ENCODE assay signal across 12 cellular contexts in the genomic region with DNA sequence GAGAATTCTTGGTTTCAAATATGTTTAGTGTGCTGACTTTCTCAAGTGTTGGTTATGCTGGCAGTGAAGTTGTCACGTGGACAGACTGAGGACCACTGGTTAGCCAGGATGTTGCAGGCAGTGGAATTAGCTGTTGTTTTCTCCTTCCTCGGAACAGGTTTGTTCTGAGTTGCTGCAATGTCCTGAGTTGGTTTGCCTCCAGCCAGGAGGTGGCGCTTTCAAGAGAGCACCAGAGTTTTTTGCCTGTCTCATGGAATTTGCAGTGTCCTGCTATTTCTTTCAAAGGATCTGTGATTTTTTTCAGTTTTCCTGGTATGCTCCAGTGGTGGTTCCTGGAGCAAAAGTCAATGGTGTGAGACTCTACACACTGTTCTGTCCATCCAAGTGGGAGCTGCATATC.
DNase-seq lines count a peak whose midpoint lies in the region; ATAC-seq and TF ChIP-seq lines count a peak whose summit lies in the region.
"Had no signal": no experiment of that assay in that cellular context is flagged by ENCODE, and none has a peak within 500 bp of the region (broad histone marks: within the 10 kb centered on the region; RNA-seq: fewer than 3 reads in every experiment).

No MANE protein-coding gene starts in this region.

- H3K4me3 Mint-ChIP-seq in endothelial cell (ENCODE audit: unreplicated experiment) = no peak overlapping the region
- no peak overlapping the region for H3K4me3 Mint-ChIP-seq in progenitor cell of endocrine pancreas (ENCODE audit: low read depth)
- no peak overlapping the region for H3K4me3 Mint-ChIP-seq in activated CD8-positive, alpha-beta memory T cell treated with anti-CD3 and anti-CD28 coated beads, Interleukin-2, amount 10 ng/mL, durations not matched to agents 7 days and 5 days

- H3K4me1 Mint-ChIP-seq in endothelial cell (ENCODE audit: unreplicated experiment) (no peaks in the 10 kb centered on the region), progenitor cell of endocrine pancreas (ENCODE audit: low read depth) (no peaks in the 10 kb centered on the region)
- no peaks in the 10 kb centered on the region for H3K4me1 Mint-ChIP-seq in activated CD8-positive, alpha-beta memory T cell treated with anti-CD3 and anti-CD28 coated beads, Interleukin-2, amount 10 ng/mL, durations not matched to agents 7 days and 5 days

- H3K9me3 Mint-ChIP-seq in endothelial cell (ENCODE audit: unreplicated experiment) (no peaks in the 10 kb centered on the region), progenitor cell of endocrine pancreas (ENCODE audit: low read depth) (peaks cover 10% of the 10 kb centered on the region)
- no peaks in the 10 kb centered on the region for H3K9me3 Mint-ChIP-seq in activated CD8-positive, alpha-beta memory T cell treated with anti-CD3 and anti-CD28 coated beads, Interleukin-2, amount 10 ng/mL, durations not matched to agents 7 days and 5 days (ENCODE audit: low read depth)

- H3K27me3 Mint-ChIP-seq in endothelial cell (ENCODE audit: unreplicated experiment) (no peaks in the 10 kb centered on the region), progenitor cell of endocrine pancreas (peaks cover 22% of the 10 kb centered on the region)
- no peaks in the 10 kb centered on the region for H3K27me3 Mint-ChIP-seq in activated CD8-positive, alpha-beta memory T cell treated with anti-CD3 and anti-CD28 coated beads, Interleukin-2, amount 10 ng/mL, durations not matched to agents 7 days and 5 days

- H3K27ac Mint-ChIP-seq in endothelial cell (ENCODE audit: unreplicated experiment) (no peak overlapping the region), progenitor cell of endocrine pancreas (no peak overlapping the region)
- H3K27ac Mint-ChIP-seq in activated CD8-positive, alpha-beta memory T cell treated with anti-CD3 and anti-CD28 coated beads, Interleukin-2, amount 10 ng/mL, durations not matched to agents 7 days and 5 days = no peak overlapping the region

- DNase-seq in M059J (ENCODE audit: low read depth) (peak; percentile 12), endothelial cell (ENCODE audit: low spot score) (peak; percentile 16), progenitor cell of endocrine pancreas (ENCODE audit: low spot score, unreplicated experiment) (no peak)
- DNase-seq in activated CD4-positive, CD25-positive, alpha-beta regulatory T cell treated with anti-CD3 and anti-CD28 coated beads, Interleukin-2, amount 50 U/mL, for 72 hours = no peak
- DNase-seq in effector CD8-positive, alpha-beta T cell (lab: John Stamatoyannopoulos, UW) = no peak
- DNase-seq in activated CD8-positive, alpha-beta memory T cell treated with anti-CD3 and anti-CD28 coated beads, Interleukin-2, amount 10 ng/mL, durations not matched to agents 7 days and 5 days = no peak
- DNase-seq: activated T-cell treated with anti-CD3 and anti-CD28 coated beads for 4 hours, gastrocnemius medialis, GOT3, left ventricle myocardium superior, NCI-H2171 had no signal

- no peaks in the 10 kb centered on the region for H3K36me3 Mint-ChIP-seq in endothelial cell (ENCODE audit: low read depth, unreplicated experiment)
- no peaks in the 10 kb centered on the region for H3K36me3 Mint-ChIP-seq in progenitor cell of endocrine pancreas (ENCODE audit: insufficient read depth)
- no peaks in the 10 kb centered on the region for H3K36me3 Mint-ChIP-seq in activated CD8-positive, alpha-beta memory T cell treated with anti-CD3 and anti-CD28 coated beads, Interleukin-2, amount 10 ng/mL, durations not matched to agents 7 days and 5 days

- no peak for ATAC-seq in activated CD8-positive, alpha-beta memory T cell treated with anti-CD3 and anti-CD28 coated beads, Interleukin-2, amount 10 ng/mL, durations not matched to agents 7 days and 5 days
- ATAC-seq: gastrocnemius medialis, left ventricle myocardium superior had no signal

- TF ChIP-seq CTCF in GM12873 (IDR thresholded peaks at IDR 0.05; ENCODE audit: insufficient read depth, low read depth, low read length, missing control alignments) = peak; percentile 40
- TF ChIP-seq CTCF in endothelial cell (IDR thresholded peaks at IDR 0.05; ENCODE audit: unreplicated experiment) = peak; percentile 15
- peak; percentile 64 for TF ChIP-seq CTCF in progenitor cell of endocrine pancreas (IDR thresholded peaks at IDR 0.05; ENCODE audit: unreplicated experiment)

- CTCF ChIA-PET in activated CD8-positive, alpha-beta memory T cell treated with anti-CD3 and anti-CD28 coated beads, Interleukin-2, amount 10 ng/mL, durations not matched to agents 7 days and 5 days (lab: Charles Lee) = no interaction called here

Comparison
In these comparisons a context has a peak if more than half of its experiments do, and no peak if none do; other contexts are left out.
1. DNase-seq: peak in M059J (single experiment) and endothelial cell (single experiment); none in progenitor cell of endocrine pancreas (single experiment), activated CD4-positive, CD25-positive, alpha-beta regulatory T cell treated with anti-CD3 and anti-CD28 coated beads, Interleukin-2, amount 50 U/mL, for 72 hours (single experiment), effector CD8-positive, alpha-beta T cell (single experiment) and activated CD8-positive, alpha-beta memory T cell treated with anti-CD3 and anti-CD28 coated beads, Interleukin-2, amount 10 ng/mL, durations not matched to agents 7 days and 5 days (single experiment).
2. Peak in every context shown above with its lines, with median percentiles within 50 percentile points of each other: CTCF ChIP-seq.